Comparison of ENCODE assay signal across 1 cellular context in genomic region chr17:68512247-68512966, GRCh38.
TF ChIP-seq lines count a peak whose summit lies in the region.

Gene PRKAR1A, plus strand, starts transcription at chr17:68512430. Its CDS starts 2,970 bp downstream, at chr17:68515400.

TF ChIP-seq in K562, 482 proteins besides CTCF, POLR2A, EP300 and RAD21 (continued from another document and continues in another):
- no peak for TF ChIP-seq REST (CRISPR knock-in tag; IDR thresholded peaks at IDR 0.05; ENCODE audit: low read depth)
- no peak for TF ChIP-seq KAT7 (CRISPR knock-in tag; IDR thresholded peaks at IDR 0.05; ENCODE audit: borderline replicate concordance)
- no peak for TF ChIP-seq LCOR (CRISPR knock-in tag; IDR thresholded peaks at IDR 0.05)
- no peak for TF ChIP-seq CHCHD3 (CRISPR knock-in tag; IDR thresholded peaks at IDR 0.05)
- TF ChIP-seq ZMIZ1 (IDR thresholded peaks at IDR 0.05; ENCODE audit: low read depth in 2 of 2, low read length in 2 of 2), result 0 out of 4 replicates have a peak, but pooled peaks of 1 of the 2 experiments have one; percentile 24
- no peak for TF ChIP-seq ARID3B (CRISPR knock-in tag; IDR thresholded peaks at IDR 0.05; ENCODE audit: borderline replicate concordance)
- TF ChIP-seq HSF4 (CRISPR knock-in tag; IDR thresholded peaks at IDR 0.05; ENCODE audit: borderline replicate concordance), result no peak
- TF ChIP-seq, protein P1, sequence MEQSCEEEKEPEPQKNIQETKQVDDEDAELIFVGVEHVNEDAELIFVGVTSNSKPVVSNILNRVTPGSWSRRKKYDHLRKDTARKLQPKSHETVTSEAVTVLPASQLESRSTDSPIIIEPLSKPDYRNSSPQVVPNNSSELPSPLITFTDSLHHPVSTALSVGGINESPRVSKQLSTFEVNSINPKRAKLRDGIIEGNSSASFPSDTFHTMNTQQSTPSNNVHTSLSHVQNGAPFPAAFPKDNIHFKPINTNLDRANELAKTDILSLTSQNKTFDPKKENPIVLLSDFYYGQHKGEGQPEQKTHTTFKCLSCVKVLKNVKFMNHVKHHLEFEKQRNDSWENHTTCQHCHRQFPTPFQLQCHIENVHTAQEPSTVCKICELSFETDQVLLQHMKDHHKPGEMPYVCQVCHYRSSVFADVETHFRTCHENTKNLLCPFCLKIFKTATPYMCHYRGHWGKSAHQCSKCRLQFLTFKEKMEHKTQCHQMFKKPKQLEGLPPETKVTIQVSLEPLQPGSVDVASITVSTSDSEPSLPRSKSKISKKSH (CRISPR knock-in tag; IDR thresholded peaks at IDR 0.05), result no peak
- TF ChIP-seq, protein P2, sequence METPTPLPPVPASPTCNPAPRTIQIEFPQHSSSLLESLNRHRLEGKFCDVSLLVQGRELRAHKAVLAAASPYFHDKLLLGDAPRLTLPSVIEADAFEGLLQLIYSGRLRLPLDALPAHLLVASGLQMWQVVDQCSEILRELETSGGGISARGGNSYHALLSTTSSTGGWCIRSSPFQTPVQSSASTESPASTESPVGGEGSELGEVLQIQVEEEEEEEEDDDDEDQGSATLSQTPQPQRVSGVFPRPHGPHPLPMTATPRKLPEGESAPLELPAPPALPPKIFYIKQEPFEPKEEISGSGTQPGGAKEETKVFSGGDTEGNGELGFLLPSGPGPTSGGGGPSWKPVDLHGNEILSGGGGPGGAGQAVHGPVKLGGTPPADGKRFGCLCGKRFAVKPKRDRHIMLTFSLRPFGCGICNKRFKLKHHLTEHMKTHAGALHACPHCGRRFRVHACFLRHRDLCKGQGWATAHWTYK (CRISPR knock-in tag; IDR thresholded peaks at IDR 0.05), result 0 out of 2 replicates have a peak, but pooled peaks have one; percentile 36
- no peak for TF ChIP-seq GTF2F1 (IDR thresholded peaks at IDR 0.05; ENCODE audit: low read depth, low read length)
- no peak for TF ChIP-seq NR2C2 (CRISPR knock-in tag; IDR thresholded peaks at IDR 0.05)
- TF ChIP-seq NR2C2 (tag; IDR thresholded peaks at IDR 0.05), result peak; percentile 59; the same call in 1 of the 2 replicates
- TF ChIP-seq ZNF174 (CRISPR knock-in tag; IDR thresholded peaks at IDR 0.05), result no peak
- no peak for TF ChIP-seq POLR3A (IDR thresholded peaks at IDR 0.05; ENCODE audit: borderline replicate concordance, extremely low read depth, insufficient read depth, insufficient read length)
- TF ChIP-seq IRF2 (CRISPR knock-in tag; IDR thresholded peaks at IDR 0.05), result no peak
- no peak for TF ChIP-seq ZNF239 (CRISPR knock-in tag; IDR thresholded peaks at IDR 0.05)
- TF ChIP-seq E2F5 (CRISPR knock-in tag; IDR thresholded peaks at IDR 0.05), result no peak; the same call in 1 of the 2 replicates
- no peak for TF ChIP-seq AFF4 (CRISPR knock-in tag; IDR thresholded peaks at IDR 0.05)
- TF ChIP-seq MGA (IDR thresholded peaks at IDR 0.05), result no peak
- no peak for TF ChIP-seq PYGO2 (tag; IDR thresholded peaks at IDR 0.05)
- no peak for TF ChIP-seq CBX3 (IDR thresholded peaks at IDR 0.05; ENCODE audit: borderline replicate concordance in 1 of 2, low read length in 2 of 2)
